In the genomic region with DNA sequence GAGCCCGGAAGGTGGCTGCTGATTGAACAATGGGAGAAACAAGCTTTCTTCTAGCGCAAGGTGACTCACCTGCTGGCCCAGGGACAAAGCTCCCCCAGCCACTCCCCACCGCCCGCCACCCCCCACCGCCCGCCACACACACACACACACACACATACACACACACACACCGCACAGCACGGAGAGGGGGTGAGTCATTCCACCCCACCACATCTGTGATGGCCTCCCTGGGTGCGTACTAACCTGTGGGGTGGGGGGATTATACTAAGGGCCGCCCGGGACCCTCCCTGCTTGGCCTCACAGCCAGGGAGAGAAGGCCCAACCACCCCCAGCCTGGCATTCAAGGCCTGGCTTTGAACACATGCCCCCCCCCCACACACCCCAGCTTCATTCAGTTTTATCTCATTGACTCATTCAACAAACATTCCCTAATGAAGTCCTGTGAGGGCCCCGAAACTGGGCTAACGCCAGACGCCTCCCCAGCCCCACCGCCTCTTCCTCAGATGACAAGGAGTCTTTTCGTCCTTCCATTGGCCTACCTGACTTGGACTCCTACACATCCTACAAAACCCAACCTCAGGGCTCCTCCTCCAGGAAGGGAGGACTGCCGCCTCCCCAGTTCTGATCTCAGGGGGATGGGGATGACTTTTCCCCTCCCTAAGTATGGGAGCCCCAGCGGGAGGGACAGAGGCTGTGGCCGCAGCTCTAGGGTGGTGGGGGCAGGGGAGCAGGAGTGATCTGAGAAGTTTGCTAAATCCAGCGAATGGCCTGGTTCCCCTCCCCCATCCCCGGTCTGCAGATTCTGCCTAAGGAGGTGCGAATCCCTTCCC, we compare ENCODE assay signal across 8 cellular contexts. TPM values are rescaled to one million over a fixed set of nuclear protein-coding genes. Genes with fewer than 3 reads are reported as not detected.
DNase-seq lines count a peak whose midpoint lies in the region; ATAC-seq and TF ChIP-seq lines count a peak whose summit lies in the region.

No MANE protein-coding gene starts in this region.

- POLR2A ChIA-PET in HEK293 (lab: Yijun Ruan, JAX): interaction anchor here (0.6 to 1.9 kb wide), 9 partner anchors 8 to 478 kb away, joined by 3 to 8 read pairs (median 4); partner anchors contain the start of gene CIRBP
- POLR2A ChIA-PET in activated B cell treated with CpG ODN at 0.5 μM for 24 hours (lab: Charles Lee): interaction anchor here (0.7 to 1.1 kb wide), 4 partner anchors 20 to 479 kb away, joined by 3 to 5 read pairs (median 4); partner anchors contain the start of gene CIRBP

- peak overlapping the region; percentile 63 for H3K27ac Mint-ChIP-seq in activated B cell treated with CpG ODN at 0.5 μM for 24 hours

- intact Hi-C loops in activated B cell treated with CpG ODN at 0.5 μM for 24 hours (cut with micrococcal nuclease) (no loop called here), esophagus squamous epithelium (cut with DNase I) (no loop called here), prostate gland (cut with DNase I) (no loop called here)

- H3K27me3 ChIP-seq in esophagus squamous epithelium (peaks cover 37 to 100% (median 66%) of the 10 kb centered on the region in 4 donors), prostate gland (replicated peaks; ENCODE audit: insufficient read depth) (peaks cover 69% of the 10 kb centered on the region)

- H3K4me1 ChIP-seq in HEK293 (ENCODE audit: control insufficient read depth, insufficient read depth, low read length): peaks cover 12% of the 10 kb centered on the region; the same call in 1 of the 2 replicates
- peaks cover 30 to 51% (median 35%) of the 10 kb centered on the region in 3 donors for H3K4me1 ChIP-seq in esophagus squamous epithelium
- H3K4me1 ChIP-seq in prostate gland (replicated peaks): peaks cover 3% of the 10 kb centered on the region

- peak overlapping the region; percentile 28; the same call in 1 of the 2 replicates for H3K27ac ChIP-seq in HEK293 (ENCODE audit: extremely low read depth, low read depth, low read length)
- H3K27ac ChIP-seq in esophagus squamous epithelium: peak overlapping the region in 3 of 4 donors; percentile 22 to 45 (median 43)
- no peak overlapping the region for H3K27ac ChIP-seq in prostate gland
- H3K27ac ChIP-seq in caudate nucleus (ENCODE audit: low read depth, low read length): no peak overlapping the region

- no peaks in the 10 kb centered on the region for H3K36me3 ChIP-seq in HEK293 (ENCODE audit: control insufficient read depth in 2 of 2, insufficient read depth in 1 of 2, low read length in 2 of 2)
- H3K36me3 ChIP-seq in esophagus squamous epithelium: no peaks in the 10 kb centered on the region
- H3K36me3 ChIP-seq in prostate gland: no peaks in the 10 kb centered on the region

- ATAC-seq in activated B cell treated with CpG ODN at 0.5 μM for 24 hours (ENCODE audit: low read depth) (peak; percentile 36), GM18907 (IDR thresholded peaks at IDR 0.05; ENCODE audit: unreplicated experiment) (no peak)

- H3K27me3 Mint-ChIP-seq in activated B cell treated with CpG ODN at 0.5 μM for 24 hours: peaks cover 28% of the 10 kb centered on the region

- no peak for TF ChIP-seq POLR2A in esophagus squamous epithelium (IDR thresholded peaks at IDR 0.05)
- no peak for TF ChIP-seq POLR2A in prostate gland (IDR thresholded peaks at IDR 0.05)

- H3K9me3 ChIP-seq in HEK293 (ENCODE audit: control insufficient read depth, insufficient read depth, low read depth, low read length): no peaks in the 10 kb centered on the region
- no peaks in the 10 kb centered on the region for H3K9me3 ChIP-seq in esophagus squamous epithelium
- H3K9me3 ChIP-seq in prostate gland: no peaks in the 10 kb centered on the region

- CTCF ChIA-PET in HEK293 (lab: Yijun Ruan, JAX) (interaction anchor here (0.6 to 1.4 kb wide), 4 partner anchors 20 to 72 kb away, joined by 3 to 5 read pairs (median 3); no protein-coding TSS in a partner anchor), activated B cell treated with CpG ODN at 0.5 μM for 24 hours (lab: Charles Lee) (no interaction called here)

- peaks cover 26% of the 10 kb centered on the region for H3K4me1 Mint-ChIP-seq in activated B cell treated with CpG ODN at 0.5 μM for 24 hours

- 0 to 8% methylated on average over 4 to 6 of the region's 22 CpGs for WGBS in esophagus squamous epithelium, 2 donors
- WGBS in prostate gland: 5% methylated on average over 19 of the region's 22 CpGs

- peak overlapping the region; percentile 68 for H3K4me3 Mint-ChIP-seq in activated B cell treated with CpG ODN at 0.5 μM for 24 hours

- H3K36me3 Mint-ChIP-seq in activated B cell treated with CpG ODN at 0.5 μM for 24 hours (ENCODE audit: low read depth): no peaks in the 10 kb centered on the region

- H3K4me3 ChIP-seq in HEK293 (ENCODE audit: low read depth, low read length) (no peak overlapping the region), esophagus squamous epithelium (peak overlapping the region in 3 of 4 donors; percentile 20 to 50 (median 42)), prostate gland (no peak overlapping the region)

- TF ChIP-seq CTCF in HEK293 (tag by site-specific recombination; IDR thresholded peaks at IDR 0.05) (no peak), activated B cell treated with CpG ODN at 0.5 μM for 24 hours (IDR thresholded peaks at IDR 0.05) (no peak), esophagus squamous epithelium (IDR thresholded peaks at IDR 0.05) (no peak), prostate gland (IDR thresholded peaks at IDR 0.05) (no peak)

- no peaks in the 10 kb centered on the region for H3K9me3 Mint-ChIP-seq in activated B cell treated with CpG ODN at 0.5 μM for 24 hours

- DNase-seq in activated B cell treated with CpG ODN at 0.5 μM for 24 hours: no peak
- no peak for DNase-seq in esophagus squamous epithelium (lab: John Stamatoyannopoulos, UW)
- peak; percentile 25 for DNase-seq in stimulated activated CD8-positive, alpha-beta memory T cell treated with anti-CD3 and anti-CD28 coated beads, Interleukin-12 subunit alpha, Interleukin-12 subunit beta, amount 100 ng/mL, for 4 hours (ENCODE audit: low read depth)
- DNase-seq in NCI-H510A treated with DMSO at 0.1 percent for 48 hours (lab: John Stamatoyannopoulos, UW): no peak
- no peak for DNase-seq in prostate gland (ENCODE audit: low spot score)
- no peak for DNase-seq in caudate nucleus (lab: John Stamatoyannopoulos, UW)

TF ChIP-seq in HEK293, 187 proteins besides CTCF, POLR2A, EP300 and RAD21 (continues in another document):
- no peak for TF ChIP-seq ZNF202 (tag by site-specific recombination; IDR thresholded peaks at IDR 0.05; ENCODE audit: borderline replicate concordance)
- no peak for TF ChIP-seq BCL11B (tag by site-specific recombination; IDR thresholded peaks at IDR 0.05; ENCODE audit: low read depth)
- TF ChIP-seq HOXD13 (CRISPR knock-in tag; IDR thresholded peaks at IDR 0.05; ENCODE audit: borderline replicate concordance): no peak
- peak; percentile 63 for TF ChIP-seq ZIC2 (tag by site-specific recombination; IDR thresholded peaks at IDR 0.05)
- TF ChIP-seq ZNF211 (tag by site-specific recombination; IDR thresholded peaks at IDR 0.05; ENCODE audit: low read depth): no peak
- TF ChIP-seq ZNF558 (tag by site-specific recombination; IDR thresholded peaks at IDR 0.05): no peak
- no peak for TF ChIP-seq ZNF138 (tag by site-specific recombination; IDR thresholded peaks at IDR 0.05; ENCODE audit: borderline replicate concordance)
- no peak for TF ChIP-seq ZNF514 (tag by site-specific recombination; IDR thresholded peaks at IDR 0.05)
- TF ChIP-seq ZNF544 (tag by site-specific recombination; IDR thresholded peaks at IDR 0.05): no peak
- TF ChIP-seq HOXA7 (CRISPR knock-in tag; IDR thresholded peaks at IDR 0.05; ENCODE audit: borderline replicate concordance): no peak
- no peak for TF ChIP-seq ZNF658 (tag by site-specific recombination; IDR thresholded peaks at IDR 0.05)
- peak; percentile 81; the same call in 1 of the 2 replicates for TF ChIP-seq ZEB2 (tag by site-specific recombination; IDR thresholded peaks at IDR 0.05)
- TF ChIP-seq ZNF600 (tag by site-specific recombination; IDR thresholded peaks at IDR 0.05): peak; percentile 77
- TF ChIP-seq, protein P1, sequence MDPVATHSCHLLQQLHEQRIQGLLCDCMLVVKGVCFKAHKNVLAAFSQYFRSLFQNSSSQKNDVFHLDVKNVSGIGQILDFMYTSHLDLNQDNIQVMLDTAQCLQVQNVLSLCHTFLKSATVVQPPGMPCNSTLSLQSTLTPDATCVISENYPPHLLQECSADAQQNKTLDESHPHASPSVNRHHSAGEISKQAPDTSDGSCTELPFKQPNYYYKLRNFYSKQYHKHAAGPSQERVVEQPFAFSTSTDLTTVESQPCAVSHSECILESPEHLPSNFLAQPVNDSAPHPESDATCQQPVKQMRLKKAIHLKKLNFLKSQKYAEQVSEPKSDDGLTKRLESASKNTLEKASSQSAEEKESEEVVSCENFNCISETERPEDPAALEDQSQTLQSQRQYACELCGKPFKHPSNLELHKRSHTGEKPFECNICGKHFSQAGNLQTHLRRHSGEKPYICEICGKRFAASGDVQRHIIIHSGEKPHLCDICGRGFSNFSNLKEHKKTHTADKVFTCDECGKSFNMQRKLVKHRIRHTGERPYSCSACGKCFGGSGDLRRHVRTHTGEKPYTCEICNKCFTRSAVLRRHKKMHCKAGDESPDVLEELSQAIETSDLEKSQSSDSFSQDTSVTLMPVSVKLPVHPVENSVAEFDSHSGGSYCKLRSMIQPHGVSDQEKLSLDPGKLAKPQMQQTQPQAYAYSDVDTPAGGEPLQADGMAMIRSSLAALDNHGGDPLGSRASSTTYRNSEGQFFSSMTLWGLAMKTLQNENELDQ (tag by site-specific recombination; IDR thresholded peaks at IDR 0.05; ENCODE audit: low read depth): no peak
- TF ChIP-seq ZNF133 (tag by site-specific recombination; IDR thresholded peaks at IDR 0.05): no peak
- TF ChIP-seq KLF16 (tag by site-specific recombination; IDR thresholded peaks at IDR 0.05): no peak
- TF ChIP-seq BCL11A (tag by site-specific recombination; IDR thresholded peaks at IDR 0.05; ENCODE audit: low read depth): peak; percentile 67; the same call in 1 of the 2 replicates
- TF ChIP-seq ZNF670 (tag by site-specific recombination; IDR thresholded peaks at IDR 0.05; ENCODE audit: low read depth): no peak
- TF ChIP-seq ZNF626 (tag by site-specific recombination; IDR thresholded peaks at IDR 0.05): no peak
- peak; percentile 83 for TF ChIP-seq SP3 (tag by site-specific recombination; IDR thresholded peaks at IDR 0.05)
- no peak for TF ChIP-seq ZBTB8A (tag by site-specific recombination; IDR thresholded peaks at IDR 0.05)
- TF ChIP-seq ZNF112 (tag by site-specific recombination; IDR thresholded peaks at IDR 0.05): no peak

RNA-seq across cellular contexts. Expression of gene ONECUT3, which starts 5.8 kb away (rescaled TPM):
- total RNA-seq in activated B cell treated with CpG ODN at 0.5 μM for 24 hours (not detected in 2 replicates), esophagus squamous epithelium (not detected), prostate gland (not detected)

Comparison
In these comparisons a context has a peak if more than half of its experiments do, and no peak if none do; other contexts are left out.
1. H3K27ac ChIP-seq: peak in HEK293 (single experiment) and esophagus squamous epithelium (3 of 4); none in prostate gland (0 of 2) and caudate nucleus (single experiment).
2. H3K4me3 ChIP-seq: peak in esophagus squamous epithelium (3 of 4); none in HEK293 (single experiment) and prostate gland (0 of 2).